In the genomic region with DNA sequence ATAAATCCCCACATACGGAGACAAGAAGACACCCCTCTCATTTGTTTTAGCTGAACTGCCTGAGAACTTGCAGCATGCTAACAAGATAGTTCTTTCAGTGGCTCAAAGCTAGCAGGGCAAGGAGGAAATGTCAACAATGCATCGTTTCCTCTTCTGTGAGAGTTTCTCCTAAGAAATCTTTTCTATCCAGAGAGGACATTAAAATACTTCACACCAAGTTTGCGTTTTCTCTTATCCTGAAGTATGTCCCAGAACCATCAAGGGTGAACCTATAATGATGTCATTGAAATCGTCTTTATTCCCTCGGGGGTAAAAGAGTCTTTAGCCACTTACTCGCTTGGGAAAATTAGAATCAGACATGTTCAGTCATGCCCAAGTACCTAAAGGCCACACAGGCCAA, we compare ENCODE assay signal across 18 cellular contexts.
DNase-seq lines count a peak whose midpoint lies in the region; ATAC-seq, FAIRE-seq and TF ChIP-seq lines count a peak whose summit lies in the region.
"Had no signal": no experiment of that assay in that cellular context is flagged by ENCODE, and none has a peak within 500 bp of the region (broad histone marks: within the 10 kb centered on the region; RNA-seq: fewer than 3 reads in every experiment).

No MANE protein-coding gene starts in this region.

- H3K27me3 ChIP-seq in HUES48 (ENCODE audit: control insufficient read depth, insufficient read depth, low read length) (no peaks in the 10 kb centered on the region), astrocyte (ENCODE audit: insufficient read depth, low read length) (no peaks in the 10 kb centered on the region)
- H3K27me3 ChIP-seq: colonic mucosa had no signal

- peak overlapping the region; percentile 1 for H2AFZ ChIP-seq in astrocyte (ENCODE audit: low read depth, low read length)

- H3K9me3 Mint-ChIP-seq in astrocyte (ENCODE audit: unreplicated experiment) = no peaks in the 10 kb centered on the region

- peaks cover 44% of the 10 kb centered on the region for H3K4me1 ChIP-seq in HUES48 (ENCODE audit: control insufficient read depth, insufficient read depth, low read length)
- H3K4me1 ChIP-seq in astrocyte (ENCODE audit: insufficient read depth, low read length) = peaks cover 53% of the 10 kb centered on the region
- H3K4me1 ChIP-seq: colonic mucosa had no signal

- no peak for ATAC-seq in GM19328 (IDR thresholded peaks at IDR 0.05; ENCODE audit: unreplicated experiment)
- ATAC-seq: left ventricle myocardium superior had no signal

- no peak for DNase-seq in astrocyte (ENCODE audit: low read depth)
- DNase-seq in fibroblast of villous mesenchyme (ENCODE audit: low read depth) = peak; percentile 9
- DNase-seq in pulmonary artery endothelial cell (ENCODE audit: low read depth, low spot score) = peak; percentile 27
- DNase-seq in activated naive CD4-positive, alpha-beta T cell treated with Interleukin-2 at 50 U/mL for 16 hours = no peak
- DNase-seq in activated CD8-positive, alpha-beta memory T cell treated with anti-CD3 and anti-CD28 coated beads, Interleukin-2, amount 50 U/mL, for 48 hours = no peak
- DNase-seq: activated CD4-positive, alpha-beta T cell treated with anti-CD3 and anti-CD28 coated beads, Interleukin-2, amount 50 U/mL, for 1 hour; activated T-cell treated with anti-CD3 and anti-CD28 coated beads for 4 hours; aorta; colonic mucosa; GDM1; left ventricle myocardium superior; NCI-H187; NCI-H446; RPMI8226; stimulated activated CD8-positive, alpha-beta memory T cell treated with anti-CD3 and anti-CD28 coated beads, Interleukin-4, amount 100 ng/mL, for 48 hours had no signal

- no peaks in the 10 kb centered on the region for H3K79me2 ChIP-seq in astrocyte (ENCODE audit: insufficient read depth, low read length)

- peaks cover 55% of the 10 kb centered on the region for H3K4me1 Mint-ChIP-seq in astrocyte (ENCODE audit: low read depth, unreplicated experiment)

- H3K36me3 Mint-ChIP-seq in astrocyte (ENCODE audit: low read depth, unreplicated experiment) = no peaks in the 10 kb centered on the region

- no peak overlapping the region for H3K4me2 ChIP-seq in astrocyte (ENCODE audit: low read length)

- H3K4me3 ChIP-seq in HUES48 (ENCODE audit: low read depth, low read length) = no peak overlapping the region
- H3K4me3 ChIP-seq in astrocyte (ENCODE audit: insufficient read depth, low read depth, low read length) = no peak overlapping the region
- no peak overlapping the region for H3K4me3 ChIP-seq in fibroblast of villous mesenchyme (ENCODE audit: low read depth, low read length)
- H3K4me3 ChIP-seq: colonic mucosa had no signal

- H3K9ac ChIP-seq in HUES48 (ENCODE audit: low read depth, low read length) (no peak overlapping the region; the same call in 1 of the 2 replicates), astrocyte (ENCODE audit: low read length) (peak overlapping the region; percentile 57)

- H3K36me3 ChIP-seq in HUES48 (ENCODE audit: control insufficient read depth, insufficient read depth, low read length) (no peaks in the 10 kb centered on the region), astrocyte (ENCODE audit: insufficient read depth, low read length) (no peaks in the 10 kb centered on the region)
- H3K36me3 ChIP-seq: colonic mucosa had no signal

- H4K20me1 ChIP-seq in astrocyte (ENCODE audit: insufficient read depth, low read length) = no peaks in the 10 kb centered on the region

- H3K4me3 Mint-ChIP-seq in astrocyte (ENCODE audit: unreplicated experiment) = no peak overlapping the region

- no peaks in the 10 kb centered on the region for H3K27me3 Mint-ChIP-seq in astrocyte (ENCODE audit: low read depth, unreplicated experiment)

- H3K27ac ChIP-seq in HUES48 (ENCODE audit: low read depth, low read length) = peak overlapping the region; percentile 56
- peak overlapping the region; percentile 90 for H3K27ac ChIP-seq in astrocyte (ENCODE audit: low read depth, low read length)
- H3K27ac ChIP-seq: colonic mucosa had no signal

- no peak for TF ChIP-seq CTCF in astrocyte (IDR thresholded peaks at IDR 0.05; ENCODE audit: insufficient read depth, low read depth, low read length)
- no peak for TF ChIP-seq CTCF in fibroblast of villous mesenchyme (IDR thresholded peaks at IDR 0.05; ENCODE audit: insufficient read depth, low read depth, low read length)

- H3K27ac Mint-ChIP-seq in astrocyte (ENCODE audit: unreplicated experiment) = peak overlapping the region; percentile 73

- FAIRE-seq in astrocyte (lab: Jason Lieb, UNC) = no peak
- FAIRE-seq: GM12892 had no signal

- H3K9me3 ChIP-seq in HUES48 (ENCODE audit: control insufficient read depth, insufficient read depth, low read length) (no peaks in the 10 kb centered on the region), astrocyte (ENCODE audit: insufficient read depth, low read depth, low read length) (no peaks in the 10 kb centered on the region)
- H3K9me3 ChIP-seq: colonic mucosa had no signal

Comparison
In these comparisons a context has a peak if more than half of its experiments do, and no peak if none do; other contexts are left out.
1. DNase-seq: peak in fibroblast of villous mesenchyme (single experiment) and pulmonary artery endothelial cell (single experiment); none in astrocyte (single experiment), activated naive CD4-positive, alpha-beta T cell treated with Interleukin-2 at 50 U/mL for 16 hours (single experiment) and activated CD8-positive, alpha-beta memory T cell treated with anti-CD3 and anti-CD28 coated beads, Interleukin-2, amount 50 U/mL, for 48 hours (single experiment).